In genomic region chr9:98700801-98701200, GRCh38 we compare ENCODE assay signal across 2 cellular contexts.
TF ChIP-seq lines count a peak whose summit lies in the region.

No MANE protein-coding gene starts in this region.

TF ChIP-seq in HepG2, 621 proteins besides CTCF, POLR2A, EP300 and RAD21:
- no peak for TF ChIP-seq THAP7 (CRISPR knock-in tag; IDR thresholded peaks at IDR 0.05)
- no peak for TF ChIP-seq ADNP (CRISPR knock-in tag; IDR thresholded peaks at IDR 0.05)
- TF ChIP-seq ZNF12 (CRISPR knock-in tag; IDR thresholded peaks at IDR 0.05), result peak; percentile 95
- TF ChIP-seq ZNF766 (CRISPR knock-in tag; IDR thresholded peaks at IDR 0.05; ENCODE audit: borderline replicate concordance), result no peak
- no peak for TF ChIP-seq E2F5 (CRISPR knock-in tag; conservative IDR thresholded peaks at IDR 0.05)

TF ChIP-seq in K562, 482 proteins besides CTCF, POLR2A, EP300 and RAD21:
- TF ChIP-seq ZNF12 (CRISPR knock-in tag; IDR thresholded peaks at IDR 0.05), result peak; percentile 98
- no peak for TF ChIP-seq MBD1 (CRISPR knock-in tag; IDR thresholded peaks at IDR 0.05)
